Comparison of ENCODE assay signal across 8 cellular contexts in the genomic region with DNA sequence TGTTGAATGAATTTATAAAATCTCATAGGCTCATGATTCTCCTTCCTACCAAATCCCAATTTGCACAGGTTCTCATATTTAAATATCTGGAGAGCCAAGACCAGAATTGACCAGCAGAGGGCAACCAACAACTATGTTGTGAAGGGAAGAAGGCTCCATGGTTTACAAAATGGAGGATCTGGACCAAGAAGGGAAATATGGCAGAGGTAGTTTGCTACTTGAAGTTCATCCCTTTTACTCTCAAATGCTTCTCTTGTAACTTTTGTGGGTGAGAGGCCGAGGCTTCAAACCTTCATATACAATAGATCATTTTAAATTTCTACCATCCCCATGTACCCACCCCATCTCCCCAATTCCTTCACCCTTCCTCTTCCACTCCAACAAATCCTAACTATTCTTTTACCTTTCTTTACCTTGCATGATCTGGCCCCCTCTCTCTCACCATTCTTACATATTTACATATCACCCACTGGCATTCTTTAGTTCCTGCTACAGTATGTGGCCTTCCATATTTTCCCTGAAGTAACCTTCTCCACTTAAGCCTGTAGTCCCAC. TPM values are rescaled to one million over a fixed set of nuclear protein-coding genes. Genes with fewer than 3 reads are reported as not detected.
DNase-seq lines count a peak whose midpoint lies in the region; ATAC-seq, FAIRE-seq and TF ChIP-seq lines count a peak whose summit lies in the region.

No MANE protein-coding gene starts in this region.

- H2AK5ac ChIP-seq in H1 (ENCODE audit: low read depth, low read length), result no peak overlapping the region

- CTCF ChIA-PET in H1 (lab: Charles Lee; ENCODE audit: partially characterized antibody), result interaction anchor here (0.6 to 6.9 kb wide), 14 partner anchors 11 to 466 kb away, joined by 3 to 111 read pairs (median 6); partner anchors contain the start of genes ANKRD52 and RNF41

- no peak overlapping the region for H2BK120ac ChIP-seq in H1 (replicated peaks; ENCODE audit: low read depth, low read length)

- POLR2A ChIA-PET in H1 (lab: Charles Lee; ENCODE audit: partially characterized antibody), result interaction anchor here (1.4 to 17.4 kb wide), 2 partner anchors 26 to 73 kb away, joined by 5 to 203 read pairs; partner anchors contain the start of genes COQ10A and RNF41

- H3K4me1 Mint-ChIP-seq in naive B cell, result peaks cover 29 to 40% (median 35%) of the 10 kb centered on the region in 3 donors
- H3K4me1 Mint-ChIP-seq in stimulated activated naive B cell treated with anti-CD40 and anti-IgM and Interleukin-4, amounts not matched to agents 10 μg/mL and 1 μg/mL and 100 μg/mL, for 72 hours, result peaks cover 19 to 29% of the 10 kb centered on the region in 2 donors

- peak in 2 of 3 experiments; percentile 76 to 83; a peak in 3 of 4 replicates for TF ChIP-seq CTCF in H1 (IDR thresholded peaks at IDR 0.05; ENCODE audit: control extremely low read depth in 1 of 3, insufficient read depth in 1 of 3, low read depth in 1 of 3, low read length in 3 of 3)

- FAIRE-seq in H1 (lab: Jason Lieb, UNC), result peak; percentile 77

- no peak overlapping the region for H3K27ac ChIP-seq in H1 (ENCODE audit: low read depth, low read length)

- H2AFZ ChIP-seq in H1 (ENCODE audit: low read length), result peak overlapping the region; percentile 7; the same call in 1 of the 2 replicates

- no peak overlapping the region for H4K5ac ChIP-seq in H1 (ENCODE audit: insufficient read length, low read depth, low read length)

- H3K79me2 ChIP-seq in H1 (ENCODE audit: control insufficient read depth in 1 of 2, insufficient read depth in 2 of 2, low read length in 2 of 2), result peaks cover 3 to 8% of the 10 kb centered on the region in 2 experiments; a peak in 3 of 4 replicates

- no peak overlapping the region for H3K14ac ChIP-seq in H1 (ENCODE audit: insufficient read length)

- H3K9me3 ChIP-seq in H1 (ENCODE audit: insufficient read depth in 2 of 2, low read depth in 1 of 2, low read length in 1 of 2), result no peaks in the 10 kb centered on the region

- TF ChIP-seq EP300 in H1 (IDR thresholded peaks at IDR 0.05; ENCODE audit: borderline replicate concordance in 1 of 2, low read depth in 2 of 2, low read length in 2 of 2), result no peak

- H3K79me1 ChIP-seq in H1 (ENCODE audit: low read depth, low read length), result 0 out of 2 replicates have a peak, but pooled peaks cover 1% of the 10 kb centered on the region

- peak overlapping the region; percentile 47 for H4K91ac ChIP-seq in H1 (replicated peaks; ENCODE audit: insufficient read length, low read length)

- H3K36me3 ChIP-seq in H1 (ENCODE audit: control insufficient read depth in 2 of 4, insufficient read depth in 4 of 4, low read length in 3 of 4), result no peaks in the 10 kb centered on the region

- H3K27ac Mint-ChIP-seq in naive B cell, result peak overlapping the region in 5 of 6 donors; percentile 22 to 94 (median 76)
- H3K27ac Mint-ChIP-seq in stimulated activated naive B cell treated with anti-CD40 and anti-IgM and Interleukin-4, amounts not matched to agents 10 μg/mL and 1 μg/mL and 100 μg/mL, for 72 hours, result peak overlapping the region; percentile 14

- TF ChIP-seq POLR2A in H1 (IDR thresholded peaks at IDR 0.05; ENCODE audit: control extremely low read depth in 1 of 2, low read depth in 2 of 2, low read length in 2 of 2), result 0 out of 3 replicates have a peak, but pooled peaks of 1 of the 2 experiments have one; percentile 39

- no peaks in the 10 kb centered on the region for H3K27me3 ChIP-seq in H1 (replicated peaks in 1 of 4; ENCODE audit: control insufficient read depth in 3 of 4, extremely low read depth in 1 of 4, insufficient read depth in 3 of 4, low read length in 3 of 4)

- H2BK12ac ChIP-seq in H1 (ENCODE audit: low read depth, low read length), result no peak overlapping the region

- DNase-seq in D341Med (ENCODE audit: low spot score) (peak; percentile 65), HUDEP-2 (lab: John Stamatoyannopoulos, UW; ENCODE audit: unreplicated experiment in 76 of 76) (peak in 69 of 76 experiments; percentile 10 to 85 (median 62)), NOMO-1 treated with DMSO at 0.1 percent for 48 hours (lab: John Stamatoyannopoulos, UW; ENCODE audit: unreplicated experiment) (peak; percentile 84), H1 (ENCODE audit: low read depth in 1 of 2, low spot score in 2 of 2) (peak in 1 of 2 experiments; percentile 73), naive B cell (peak; percentile 74)
- peak; percentile 75 for DNase-seq in activated CD8-positive, alpha-beta memory T cell treated with anti-CD3 and anti-CD28 coated beads for 24 hours
- DNase-seq in stimulated activated naive B cell treated with anti-CD40 and anti-IgM and Interleukin-4, amounts not matched to agents 10 μg/mL and 1 μg/mL and 100 μg/mL, for 72 hours, result peak; percentile 61

- H2BK15ac ChIP-seq in H1 (ENCODE audit: low read length), result no peak overlapping the region

- H3K4me3 ChIP-seq in H1 (ENCODE audit: extremely low read depth in 1 of 4, insufficient read depth in 2 of 4, low read depth in 3 of 4, low read length in 4 of 4), result no peak overlapping the region

- H3K18ac ChIP-seq in H1 (ENCODE audit: extremely low read depth, low read length), result no peak overlapping the region

- no peak overlapping the region for H3K9ac ChIP-seq in H1 (replicated peaks in 1 of 4; ENCODE audit: extremely low read depth in 1 of 4, low read depth in 3 of 4, low read length in 3 of 4)

- H3K4ac ChIP-seq in H1 (replicated peaks; ENCODE audit: insufficient read length, low read depth, low read length), result no peak overlapping the region

- H3K4me2 ChIP-seq in H1 (ENCODE audit: insufficient read depth in 1 of 2, low read depth in 2 of 2, low read length in 2 of 2), result no peak overlapping the region

- WGBS in H1 (ENCODE audit: extremely low coverage in 1 of 2, insufficient coverage in 1 of 2, insufficient read length in 1 of 2, insufficient replicate concordance in 2 of 2, low coverage in 1 of 2, low lambda C conversion rate in 2 of 2, missing lambda C conversion rate in 1 of 2), 2 experiments, result 42% methylated on average over 1 of the region's 1 CpG; no CpG with 5 or more reads in 1 of the 2 experiments

- H4K20me1 ChIP-seq in H1 (replicated peaks in 1 of 2; ENCODE audit: control insufficient read depth in 1 of 2, insufficient read depth in 2 of 2, low read length in 2 of 2), result no peaks in the 10 kb centered on the region

- no peaks in the 10 kb centered on the region for H3K9me3 Mint-ChIP-seq in naive B cell
- no peaks in the 10 kb centered on the region for H3K9me3 Mint-ChIP-seq in stimulated activated naive B cell treated with anti-CD40 and anti-IgM and Interleukin-4, amounts not matched to agents 10 μg/mL and 1 μg/mL and 100 μg/mL, for 72 hours

- peaks cover 0 to under 1% (median 0%) of the 10 kb centered on the region in 4 experiments; a peak in 2 of 7 replicates for H3K4me1 ChIP-seq in H1 (replicated peaks in 1 of 4; ENCODE audit: control insufficient read depth in 3 of 4, insufficient read depth in 4 of 4, low read length in 3 of 4)

- H3K36me3 Mint-ChIP-seq in naive B cell, result no peaks in the 10 kb centered on the region
- H3K36me3 Mint-ChIP-seq in stimulated activated naive B cell treated with anti-CD40 and anti-IgM and Interleukin-4, amounts not matched to agents 10 μg/mL and 1 μg/mL and 100 μg/mL, for 72 hours, result peaks cover 2 to 9% of the 10 kb centered on the region in 2 donors

- ATAC-seq in naive B cell (ENCODE audit: low read depth in 2 of 2), result peak in 1 of 2 donors; percentile 20
- ATAC-seq in stimulated activated naive B cell treated with anti-CD40 and anti-IgM and Interleukin-4, amounts not matched to agents 10 μg/mL and 1 μg/mL and 100 μg/mL, for 72 hours (replicated peaks), result no peak
- ATAC-seq in HG02610 (IDR thresholded peaks at IDR 0.05; ENCODE audit: unreplicated experiment), result no peak

- H2BK20ac ChIP-seq in H1 (ENCODE audit: low read length), result no peak overlapping the region

- H3K23me2 ChIP-seq in H1 (ENCODE audit: low read depth, low read length), result peaks cover 11% of the 10 kb centered on the region

- no peak overlapping the region for H4K8ac ChIP-seq in H1 (ENCODE audit: extremely low read depth, insufficient read depth, low read length)

- H2BK5ac ChIP-seq in H1 (ENCODE audit: low read depth, low read length), result no peak overlapping the region

- no peaks in the 10 kb centered on the region for H3K27me3 Mint-ChIP-seq in naive B cell
- H3K27me3 Mint-ChIP-seq in stimulated activated naive B cell treated with anti-CD40 and anti-IgM and Interleukin-4, amounts not matched to agents 10 μg/mL and 1 μg/mL and 100 μg/mL, for 72 hours, result peaks cover 0 to 4% of the 10 kb centered on the region in 2 donors

- no peak overlapping the region for H3K56ac ChIP-seq in H1 (replicated peaks; ENCODE audit: insufficient read length, low read depth, low read length)

- TF ChIP-seq RAD21 in H1 (IDR thresholded peaks at IDR 0.05 in 1 of 2, conservative IDR thresholded peaks at IDR 0.05 in 1 of 2; ENCODE audit: low read depth in 2 of 2, low read length in 2 of 2), result peak; percentile 83 to 87

- H3K23ac ChIP-seq in H1 (ENCODE audit: insufficient read length), result no peak overlapping the region

- peak overlapping the region in 3 of 8 donors; percentile 9 to 73 (median 13) for H3K4me3 Mint-ChIP-seq in naive B cell
- H3K4me3 Mint-ChIP-seq in stimulated activated naive B cell treated with anti-CD40 and anti-IgM and Interleukin-4, amounts not matched to agents 10 μg/mL and 1 μg/mL and 100 μg/mL, for 72 hours, result peak overlapping the region in 1 of 2 donors; percentile 11

RNA-seq across cellular contexts. Expression of gene SMARCC2, which starts 3.8 kb away (rescaled TPM):
- 66.3 and 78.5 TPM in 2 replicates for total RNA-seq in H1 (2021; fragmentation: NEBNext Ultra II Directional; extraction: Animal tissue kit (Norgen Biotek cat#: 25700))
- polyA plus RNA-seq in H1 (2011; rRNA removed) (33.9 and 40.5 TPM in 2 replicates), naive B cell (ENCODE audit: low read depth in 6 of 6) (100 to 1,000 TPM in 1 of 6 donors, 10 to 100 TPM in 5; 33.3 to 112 (median 64.8) TPM)
- 51.0 TPM for polyA plus RNA-seq in H1 (2011; cell fraction: cytosol; rRNA removed)
- polyA plus RNA-seq in H1 (2011; cell fraction: nucleus; rRNA removed), result 228 TPM
- polyA plus RNA-seq in H1 (2012, experiment 1 of 2), result 57.2 to 72.0 TPM (median 67.2 TPM) in 4 replicates
- 14.3 TPM for polyA plus RNA-seq in H1 (2012, experiment 2 of 2)
- polyA plus RNA-seq in H1 (2013, experiment 1 of 2), result 52.9 TPM
- 49.6 TPM for polyA plus RNA-seq in H1 (2013, experiment 2 of 2)
- 78.3 and 80.3 TPM in 2 replicates for polyA minus RNA-seq in H1 (2011; rRNA and poly(A)+ RNA removed)
- polyA minus RNA-seq in H1 (2011; cell fraction: cytosol; rRNA and poly(A)+ RNA removed), result 28.9 TPM
- 139 TPM for polyA minus RNA-seq in H1 (2011; cell fraction: nucleus; rRNA and poly(A)+ RNA removed)

RNA-seq across cellular contexts. Expression of gene RNF41, which starts 28.6 kb away (rescaled TPM):
- total RNA-seq in H1 (2021; fragmentation: NEBNext Ultra II Directional; extraction: Animal tissue kit (Norgen Biotek cat#: 25700)), result 55.0 and 55.5 TPM in 2 replicates
- polyA plus RNA-seq in H1 (2011; rRNA removed) (98.6 and 127 TPM in 2 replicates), naive B cell (ENCODE audit: low read depth in 6 of 6) (100 to 1,000 TPM in 5 of 6 donors, 10 to 100 TPM in 1; 95.2 to 136 (median 109) TPM)
- 95.6 TPM for polyA plus RNA-seq in H1 (2011; cell fraction: cytosol; rRNA removed)
- polyA plus RNA-seq in H1 (2011; cell fraction: nucleus; rRNA removed), result 124 TPM
- polyA plus RNA-seq in H1 (2012, experiment 1 of 2), result 48.0 to 59.3 TPM (median 52.6 TPM) in 4 replicates
- polyA plus RNA-seq in H1 (2012, experiment 2 of 2), result 50.1 TPM
- polyA plus RNA-seq in H1 (2013, experiment 1 of 2), result 36.2 TPM
- 36.3 TPM for polyA plus RNA-seq in H1 (2013, experiment 2 of 2)
- 296 and 367 TPM in 2 replicates for polyA minus RNA-seq in H1 (2011; rRNA and poly(A)+ RNA removed)
- 92.4 TPM for polyA minus RNA-seq in H1 (2011; cell fraction: cytosol; rRNA and poly(A)+ RNA removed)
- polyA minus RNA-seq in H1 (2011; cell fraction: nucleus; rRNA and poly(A)+ RNA removed), result 94.9 TPM

RNA-seq across cellular contexts. Expression of gene NABP2, which starts 31.0 kb away (rescaled TPM):
- total RNA-seq in H1 (2021; fragmentation: NEBNext Ultra II Directional; extraction: Animal tissue kit (Norgen Biotek cat#: 25700)), result 56.1 and 58.1 TPM in 2 replicates
- polyA plus RNA-seq in H1 (2011; rRNA removed) (59.8 and 67.5 TPM in 2 replicates), naive B cell (ENCODE audit: low read depth in 6 of 6) (1 to 10 TPM in 5 of 6 donors, under 1 TPM in 1; 0.73 to 5.7 (median 3.9) TPM)
- 71.4 TPM for polyA plus RNA-seq in H1 (2011; cell fraction: cytosol; rRNA removed)
- 29.7 TPM for polyA plus RNA-seq in H1 (2011; cell fraction: nucleus; rRNA removed)
- 58.0 to 64.0 TPM (median 61.5 TPM) in 4 replicates for polyA plus RNA-seq in H1 (2012, experiment 1 of 2)
- 60.6 TPM for polyA plus RNA-seq in H1 (2012, experiment 2 of 2)
- polyA plus RNA-seq in H1 (2013, experiment 1 of 2), result 31.7 TPM
- 32.1 TPM for polyA plus RNA-seq in H1 (2013, experiment 2 of 2)
- 34.2 and 41.0 TPM in 2 replicates for polyA minus RNA-seq in H1 (2011; rRNA and poly(A)+ RNA removed)
- 17.3 TPM for polyA minus RNA-seq in H1 (2011; cell fraction: cytosol; rRNA and poly(A)+ RNA removed)
- 9.0 TPM for polyA minus RNA-seq in H1 (2011; cell fraction: nucleus; rRNA and poly(A)+ RNA removed)

RNA-seq across cellular contexts. Expression of gene MYL6, which starts 34.9 kb away (rescaled TPM):
- total RNA-seq in H1 (2021; fragmentation: NEBNext Ultra II Directional; extraction: Animal tissue kit (Norgen Biotek cat#: 25700)), result 1,130 and 1,137 TPM in 2 replicates
- polyA plus RNA-seq in H1 (2011; rRNA removed) (1,664 and 2,279 TPM in 2 replicates), naive B cell (ENCODE audit: low read depth in 6 of 6) (1,000 to 10,000 TPM; 1,680 to 2,679 (median 1,914) TPM)
- polyA plus RNA-seq in H1 (2011; cell fraction: cytosol; rRNA removed), result 2,537 TPM
- 757 TPM for polyA plus RNA-seq in H1 (2011; cell fraction: nucleus; rRNA removed)
- 1,613 to 1,753 TPM (median 1,678 TPM) in 4 replicates for polyA plus RNA-seq in H1 (2012, experiment 1 of 2)
- polyA plus RNA-seq in H1 (2012, experiment 2 of 2), result 2,029 TPM
- polyA plus RNA-seq in H1 (2013, experiment 1 of 2), result 1,115 TPM
- polyA plus RNA-seq in H1 (2013, experiment 2 of 2), result 1,167 TPM
- 392 and 510 TPM in 2 replicates for polyA minus RNA-seq in H1 (2011; rRNA and poly(A)+ RNA removed)
- 263 TPM for polyA minus RNA-seq in H1 (2011; cell fraction: cytosol; rRNA and poly(A)+ RNA removed)
- polyA minus RNA-seq in H1 (2011; cell fraction: nucleus; rRNA and poly(A)+ RNA removed), result 608 TPM

RNA-seq across cellular contexts. Expression of gene SLC39A5, which starts 36.7 kb away (rescaled TPM):
- total RNA-seq in H1 (2021; fragmentation: NEBNext Ultra II Directional; extraction: Animal tissue kit (Norgen Biotek cat#: 25700)), result 0.25 TPM in 1 of 2 replicates, not detected in the other
- polyA plus RNA-seq in H1 (2011; rRNA removed) (0.27 and 0.75 TPM in 2 replicates), naive B cell (ENCODE audit: low read depth in 6 of 6) (not detected)
- 0.48 TPM for polyA plus RNA-seq in H1 (2011; cell fraction: cytosol; rRNA removed)
- 2.7 TPM for polyA plus RNA-seq in H1 (2011; cell fraction: nucleus; rRNA removed)
- 0.27 to 0.88 TPM (median 0.51 TPM) in 3 of 4 replicates, not detected in the other for polyA plus RNA-seq in H1 (2012, experiment 1 of 2)
- 0.24 TPM for polyA plus RNA-seq in H1 (2012, experiment 2 of 2)
- polyA plus RNA-seq in H1 (2013, experiment 1 of 2), result 0.04 TPM
- polyA plus RNA-seq in H1 (2013, experiment 2 of 2), result 0.09 TPM
- 0.47 TPM in 1 of 2 replicates, not detected in the other for polyA minus RNA-seq in H1 (2011; rRNA and poly(A)+ RNA removed)
- polyA minus RNA-seq in H1 (2011; cell fraction: cytosol; rRNA and poly(A)+ RNA removed), result not detected
- not detected for polyA minus RNA-seq in H1 (2011; cell fraction: nucleus; rRNA and poly(A)+ RNA removed)

Comparison
In these comparisons a context has a peak if more than half of its experiments do, and no peak if none do; other contexts are left out.
1. RNA of gene NABP2, which starts 31.0 kb away (polyA plus RNA-seq): 29.7 to 71.4 TPM in H1; 0.73 to 5.7 TPM in naive B cell; every median in the first group is over 4 times any median in the second.